Comparison of ENCODE assay signal across 1 cellular context in the genomic region with DNA sequence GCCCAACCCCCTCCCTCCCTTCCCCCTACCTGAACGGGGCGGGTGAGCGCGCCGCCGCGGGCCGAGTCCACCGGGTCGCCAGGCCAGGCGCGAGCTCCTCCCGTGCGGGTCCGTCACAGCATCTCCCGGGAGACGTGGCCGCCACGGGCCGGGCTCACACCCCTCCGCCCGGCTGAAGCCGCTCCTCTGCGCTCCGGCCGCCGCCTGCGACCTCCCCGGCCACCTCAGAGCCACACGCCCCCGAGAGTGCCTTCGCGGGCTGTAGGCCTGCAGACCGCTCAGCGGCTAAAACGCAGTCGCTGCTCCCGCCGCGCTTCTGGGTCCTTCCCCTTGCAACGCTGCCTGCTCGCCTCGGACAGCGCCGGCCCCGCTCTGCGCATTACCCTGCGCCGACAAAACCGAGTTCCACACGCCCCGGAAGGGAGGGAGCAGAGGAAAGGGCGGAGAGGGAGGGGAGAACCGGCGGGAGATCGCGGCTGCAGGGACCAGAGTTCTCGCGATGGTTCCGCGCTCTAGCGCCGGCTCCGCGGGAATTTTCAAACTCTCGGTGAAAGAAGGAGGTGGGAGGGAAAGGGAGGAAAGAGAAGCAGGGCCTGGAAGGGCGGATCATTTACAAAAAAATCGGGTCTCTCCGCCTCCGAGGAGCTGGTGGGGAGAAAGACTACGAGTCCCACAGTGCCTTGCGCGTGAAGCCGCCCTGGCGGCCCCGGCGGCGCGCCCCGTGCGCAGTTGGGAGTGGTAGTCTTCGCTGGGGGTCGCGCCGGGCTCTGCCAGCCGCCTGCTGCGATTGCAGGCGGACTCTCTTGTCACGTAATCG.
TF ChIP-seq lines count a peak whose summit lies in the region.

AHCTF1 (minus strand) TSS at position 400 of the 817 bp plus-strand sequence. CDS start 13,578 bp downstream, outside the sequence.

TF ChIP-seq in HepG2, 621 proteins besides CTCF, POLR2A, EP300 and RAD21 (continued from another document and continues in another):
- TF ChIP-seq ZNF513 (CRISPR knock-in tag; conservative IDR thresholded peaks at IDR 0.05) (no peak), TMF1 (CRISPR knock-in tag; IDR thresholded peaks at IDR 0.05; ENCODE audit: low read depth) (peak; percentile 81; the same call in 1 of the 2 replicates), ZFP41 (CRISPR knock-in tag; IDR thresholded peaks at IDR 0.05; ENCODE audit: borderline replicate concordance) (0 out of 2 replicates have a peak, but pooled peaks have one; percentile 53), UBTF (CRISPR knock-in tag; IDR thresholded peaks at IDR 0.05) (peak; percentile 90), ZSCAN30 (CRISPR knock-in tag; IDR thresholded peaks at IDR 0.05) (no peak), ZBTB21 (CRISPR knock-in tag; IDR thresholded peaks at IDR 0.05) (no peak), MEF2D (CRISPR knock-in tag; IDR thresholded peaks at IDR 0.05) (peak; percentile 73; the same call in 1 of the 2 replicates), ZNF597 (CRISPR knock-in tag; IDR thresholded peaks at IDR 0.05) (0 out of 2 replicates have a peak, but pooled peaks have one; percentile 96), ZNF253 (CRISPR knock-in tag; IDR thresholded peaks at IDR 0.05; ENCODE audit: borderline replicate concordance) (peak; percentile 82; the same call in 1 of the 2 replicates), NKX3-1 (CRISPR knock-in tag; IDR thresholded peaks at IDR 0.05) (peak; percentile 25; the same call in 1 of the 2 replicates), KDM2A (CRISPR knock-in tag; IDR thresholded peaks at IDR 0.05; ENCODE audit: borderline replicate concordance, low read depth) (peak; percentile 97), ZNF788 (CRISPR knock-in tag; IDR thresholded peaks at IDR 0.05; ENCODE audit: borderline replicate concordance) (peak; percentile 90), ZNF570 (CRISPR knock-in tag; IDR thresholded peaks at IDR 0.05; ENCODE audit: borderline replicate concordance) (peak; percentile 48; the same call in 1 of the 2 replicates), ZNF10 (CRISPR knock-in tag; IDR thresholded peaks at IDR 0.05; ENCODE audit: borderline replicate concordance, low read depth) (no peak), ARID2 (CRISPR knock-in tag; IDR thresholded peaks at IDR 0.05; ENCODE audit: borderline replicate concordance) (peak; percentile 74), NR1H2 (CRISPR knock-in tag; IDR thresholded peaks at IDR 0.05; ENCODE audit: borderline replicate concordance, low read depth) (no peak), SNAPC2 (CRISPR knock-in tag; IDR thresholded peaks at IDR 0.05) (no peak; the same call in 1 of the 2 replicates), FOXP1 (IDR thresholded peaks at IDR 0.05) (no peak), FOXP1 (CRISPR knock-in tag; IDR thresholded peaks at IDR 0.05) (no peak), ZNF713 (CRISPR knock-in tag; IDR thresholded peaks at IDR 0.05) (no peak), HNF1B (CRISPR knock-in tag; IDR thresholded peaks at IDR 0.05) (peak; percentile 76), NR2F1 (CRISPR knock-in tag; IDR thresholded peaks at IDR 0.05) (no peak), KDM3A (CRISPR knock-in tag; IDR thresholded peaks at IDR 0.05; ENCODE audit: low read depth) (0 out of 2 replicates have a peak, but pooled peaks have one; percentile 49), ZKSCAN5 (CRISPR knock-in tag; IDR thresholded peaks at IDR 0.05) (peak; percentile 57; the same call in 1 of the 2 replicates), ZNF629 (CRISPR knock-in tag; conservative IDR thresholded peaks at IDR 0.05) (no peak), ZFP36L2 (CRISPR knock-in tag; IDR thresholded peaks at IDR 0.05) (no peak), THRA (CRISPR knock-in tag; IDR thresholded peaks at IDR 0.05; ENCODE audit: borderline replicate concordance) (no peak; the same call in 1 of the 2 replicates), SETDB1 (CRISPR knock-in tag; IDR thresholded peaks at IDR 0.05; ENCODE audit: borderline replicate concordance) (no peak), KAT2B (IDR thresholded peaks at IDR 0.05; ENCODE audit: borderline replicate concordance, low read depth, low read length) (no peak), ZBTB7B (CRISPR knock-in tag; IDR thresholded peaks at IDR 0.05) (0 out of 2 replicates have a peak, but pooled peaks have one; percentile 19), ZFP36 (IDR thresholded peaks at IDR 0.05; ENCODE audit: borderline replicate concordance, low read depth, low read length, partially characterized antibody) (no peak), FOXJ3 (CRISPR knock-in tag; IDR thresholded peaks at IDR 0.05; ENCODE audit: borderline replicate concordance) (no peak)
- TF ChIP-seq, protein P1, sequence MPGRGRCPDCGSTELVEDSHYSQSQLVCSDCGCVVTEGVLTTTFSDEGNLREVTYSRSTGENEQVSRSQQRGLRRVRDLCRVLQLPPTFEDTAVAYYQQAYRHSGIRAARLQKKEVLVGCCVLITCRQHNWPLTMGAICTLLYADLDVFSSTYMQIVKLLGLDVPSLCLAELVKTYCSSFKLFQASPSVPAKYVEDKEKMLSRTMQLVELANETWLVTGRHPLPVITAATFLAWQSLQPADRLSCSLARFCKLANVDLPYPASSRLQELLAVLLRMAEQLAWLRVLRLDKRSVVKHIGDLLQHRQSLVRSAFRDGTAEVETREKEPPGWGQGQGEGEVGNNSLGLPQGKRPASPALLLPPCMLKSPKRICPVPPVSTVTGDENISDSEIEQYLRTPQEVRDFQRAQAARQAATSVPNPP (CRISPR knock-in tag; IDR thresholded peaks at IDR 0.05) = peak; percentile 66; the same call in 1 of the 2 replicates
- TF ChIP-seq, protein P2, sequence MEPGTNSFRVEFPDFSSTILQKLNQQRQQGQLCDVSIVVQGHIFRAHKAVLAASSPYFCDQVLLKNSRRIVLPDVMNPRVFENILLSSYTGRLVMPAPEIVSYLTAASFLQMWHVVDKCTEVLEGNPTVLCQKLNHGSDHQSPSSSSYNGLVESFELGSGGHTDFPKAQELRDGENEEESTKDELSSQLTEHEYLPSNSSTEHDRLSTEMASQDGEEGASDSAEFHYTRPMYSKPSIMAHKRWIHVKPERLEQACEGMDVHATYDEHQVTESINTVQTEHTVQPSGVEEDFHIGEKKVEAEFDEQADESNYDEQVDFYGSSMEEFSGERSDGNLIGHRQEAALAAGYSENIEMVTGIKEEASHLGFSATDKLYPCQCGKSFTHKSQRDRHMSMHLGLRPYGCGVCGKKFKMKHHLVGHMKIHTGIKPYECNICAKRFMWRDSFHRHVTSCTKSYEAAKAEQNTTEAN (CRISPR knock-in tag; conservative IDR thresholded peaks at IDR 0.05) = no peak
- TF ChIP-seq, protein P3, sequence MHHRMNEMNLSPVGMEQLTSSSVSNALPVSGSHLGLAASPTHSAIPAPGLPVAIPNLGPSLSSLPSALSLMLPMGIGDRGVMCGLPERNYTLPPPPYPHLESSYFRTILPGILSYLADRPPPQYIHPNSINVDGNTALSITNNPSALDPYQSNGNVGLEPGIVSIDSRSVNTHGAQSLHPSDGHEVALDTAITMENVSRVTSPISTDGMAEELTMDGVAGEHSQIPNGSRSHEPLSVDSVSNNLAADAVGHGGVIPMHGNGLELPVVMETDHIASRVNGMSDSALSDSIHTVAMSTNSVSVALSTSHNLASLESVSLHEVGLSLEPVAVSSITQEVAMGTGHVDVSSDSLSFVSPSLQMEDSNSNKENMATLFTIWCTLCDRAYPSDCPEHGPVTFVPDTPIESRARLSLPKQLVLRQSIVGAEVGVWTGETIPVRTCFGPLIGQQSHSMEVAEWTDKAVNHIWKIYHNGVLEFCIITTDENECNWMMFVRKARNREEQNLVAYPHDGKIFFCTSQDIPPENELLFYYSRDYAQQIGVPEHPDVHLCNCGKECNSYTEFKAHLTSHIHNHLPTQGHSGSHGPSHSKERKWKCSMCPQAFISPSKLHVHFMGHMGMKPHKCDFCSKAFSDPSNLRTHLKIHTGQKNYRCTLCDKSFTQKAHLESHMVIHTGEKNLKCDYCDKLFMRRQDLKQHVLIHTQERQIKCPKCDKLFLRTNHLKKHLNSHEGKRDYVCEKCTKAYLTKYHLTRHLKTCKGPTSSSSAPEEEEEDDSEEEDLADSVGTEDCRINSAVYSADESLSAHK (CRISPR knock-in tag; IDR thresholded peaks at IDR 0.05; ENCODE audit: borderline replicate concordance) = no peak
